Comparison of ENCODE assay signal across 23 cellular contexts in genomic region chr19:45939792-45940514, GRCh38. TPM values are rescaled to one million over a fixed set of nuclear protein-coding genes. Genes with fewer than 3 reads are reported as not detected.
DNase-seq lines count a peak whose midpoint lies in the region; ATAC-seq and TF ChIP-seq lines count a peak whose summit lies in the region.
"Had no signal": no experiment of that assay in that cellular context is flagged by ENCODE, and none has a peak within 500 bp of the region (broad histone marks: within the 10 kb centered on the region; RNA-seq: fewer than 3 reads in every experiment).

No MANE protein-coding gene starts in this region.

- H3K4me1 ChIP-seq in left lung (no peaks in the 10 kb centered on the region), testis (no peaks in the 10 kb centered on the region)
- H3K4me1 ChIP-seq: BE2C had no signal

- ATAC-seq in left lung, result peak; percentile 22
- ATAC-seq in GM19351 (IDR thresholded peaks at IDR 0.05; ENCODE audit: unreplicated experiment), result no peak

- whole genome bisulfite sequencing in testis, 2 donors, result 45 to 50% methylated on average over 1 to 50 of the region's 67 CpGs

- H3K9me3 ChIP-seq in left lung, result no peaks in the 10 kb centered on the region
- no peaks in the 10 kb centered on the region for H3K9me3 ChIP-seq in testis
- H3K9me3 ChIP-seq: BE2C had no signal

- DNase-seq in DMS53 (lab: John Stamatoyannopoulos, UW) (peak; percentile 23), DMS53 treated with DMSO at 0.1 percent for 48 hours (lab: John Stamatoyannopoulos, UW; ENCODE audit: unreplicated experiment) (no peak), NB4 (ENCODE audit: low read depth) (peak; percentile 50), left lung (no peak), testis (no peak), COR-L47 (lab: John Stamatoyannopoulos, UW) (no peak), T-helper 2 cell (no peak)
- DNase-seq: BE2C; CD4-positive, alpha-beta T cell; DMS79 treated with DMSO at 0.1 percent for 48 hours; GDM1; H9; Kasumi-1; NCI-H187 treated with DMSO at 0.1 percent for 48 hours; NCI-H446; NCI-H69; RPMI8226; SIG-M5 had no signal

- TF ChIP-seq POLR2A in NB4 (IDR thresholded peaks at IDR 0.05; ENCODE audit: extremely low read depth, insufficient read length) (no peak), testis (IDR thresholded peaks at IDR 0.05) (no peak)

- H3K4me3 ChIP-seq in NB4 (ENCODE audit: low read depth, low read length) (no peak overlapping the region), left lung (no peak overlapping the region), testis (peak overlapping the region; percentile 20 to 31)

- TF ChIP-seq CTCF in NB4 (IDR thresholded peaks at IDR 0.05; ENCODE audit: low read depth, low read length) (no peak), left lung (IDR thresholded peaks at IDR 0.05) (no peak), testis (IDR thresholded peaks at IDR 0.05) (no peak)

- H3K36me3 ChIP-seq in left lung (peaks cover 0 to 5% of the 10 kb centered on the region in 2 donors), testis (ENCODE audit: low read depth, missing control alignments) (no peaks in the 10 kb centered on the region)
- H3K36me3 ChIP-seq: BE2C had no signal

- intact Hi-C loops in left lung (cut with DNase I) (no loop called here), testis (cut with DNase I; ENCODE audit: low total_unique reads) (no loop called here)

- peaks cover 11 to 80% of the 10 kb centered on the region in 2 donors for H3K27me3 ChIP-seq in left lung
- H3K27me3 ChIP-seq in testis, result no peaks in the 10 kb centered on the region
- H3K27me3 ChIP-seq: BE2C had no signal

- H3K27ac ChIP-seq in left lung, result no peak overlapping the region
- H3K27ac ChIP-seq in testis, result no peak overlapping the region
- H3K27ac ChIP-seq: 22Rv1 had no signal

RNA-seq across cellular contexts. Expression of gene NANOS2, which starts 25.4 kb away (rescaled TPM):
- total RNA-seq in left lung, result not detected
- 1 to 10 TPM; 4.8 to 5.1 TPM for total RNA-seq in testis
- polyA plus RNA-seq in testis (ENCODE audit: insufficient read depth, low read depth, low replicate concordance), result 4.8 TPM
- total RNA-seq: CD4-positive, alpha-beta T cell; H9; HT1080 had no signal
- polyA plus RNA-seq: AG04450, IgD-negative memory B cell had no signal

RNA-seq across cellular contexts. Expression of gene NOVA2, which starts 33.7 kb away (rescaled TPM):
- 10 to 100 TPM in 1 of 2 donors, 1 to 10 TPM in 1; 6.4 to 12.6 TPM for total RNA-seq in left lung
- total RNA-seq in testis, result 1 to 10 TPM; 3.0 to 5.7 TPM
- polyA plus RNA-seq in testis (ENCODE audit: insufficient read depth, low read depth, low replicate concordance), result 3.1 TPM
- total RNA-seq: CD4-positive, alpha-beta T cell had no signal
- polyA plus RNA-seq: IgD-negative memory B cell had no signal

RNA-seq across cellular contexts. Expression of gene MYPOP, which starts 37.5 kb away (rescaled TPM):
- total RNA-seq in left lung (1 to 10 TPM; 7.2 to 8.7 TPM), testis (10 to 100 TPM in 1 of 2 donors, 1 to 10 TPM in 1; 9.4 to 11.1 TPM)
- 9.5 TPM for polyA plus RNA-seq in testis (ENCODE audit: insufficient read depth, low read depth, low replicate concordance)

RNA-seq across cellular contexts. Expression of gene IRF2BP1, which starts 54.0 kb away (rescaled TPM):
- total RNA-seq in left lung, result 10 to 100 TPM; 18.0 to 20.3 TPM
- total RNA-seq in testis, result 10 to 100 TPM; 36.0 to 48.3 TPM
- polyA plus RNA-seq in testis (ENCODE audit: insufficient read depth, low read depth, low replicate concordance), result 13.8 TPM

RNA-seq across cellular contexts. Expression of gene CCDC61, which starts 55.3 kb away (rescaled TPM):
- 10 to 100 TPM; 15.9 to 17.3 TPM for total RNA-seq in left lung
- total RNA-seq in testis, result 10 to 100 TPM; 25.6 to 31.2 TPM
- polyA plus RNA-seq in testis (ENCODE audit: insufficient read depth, low read depth, low replicate concordance), result 32.5 TPM

Comparison
In these comparisons a context has a peak if more than half of its experiments do, and no peak if none do; other contexts are left out.
1. DNase-seq: peak in DMS53 (single experiment) and NB4 (single experiment); none in DMS53 treated with DMSO at 0.1 percent for 48 hours (single experiment), left lung (0 of 2), testis (single experiment), COR-L47 (single experiment) and T-helper 2 cell (0 of 5).
2. H3K4me3 ChIP-seq: peak in testis (2 of 2); none in NB4 (single experiment) and left lung (0 of 2).
3. RNA of gene NANOS2, which starts 25.4 kb away (total RNA-seq): 4.8 to 5.1 TPM in testis; not detected in left lung; every median in the first group is over 4 times any median in the second.